15 cellular contexts compared by ENCODE assay signal in genomic region chr11:28223994-28224393, GRCh38.
DNase-seq lines count a peak whose midpoint lies in the region; ATAC-seq, FAIRE-seq and TF ChIP-seq lines count a peak whose summit lies in the region.
"Had no signal": no experiment of that assay in that cellular context is flagged by ENCODE, and none has a peak within 500 bp of the region (broad histone marks: within the 10 kb centered on the region; RNA-seq: fewer than 3 reads in every experiment).

No MANE protein-coding gene starts in this region.

- no peak for TF ChIP-seq EP300 in GM12878 (IDR thresholded peaks at IDR 0.05; ENCODE audit: borderline replicate concordance in 1 of 2, control insufficient read depth in 1 of 2, low read depth in 2 of 2, low read length in 2 of 2)

- no TSS peak for BruUV-seq in GM12878 (replicated peaks; lab: Mats Ljungman, UMichigan)

- intact Hi-C loops in GM12878 (cut with micrococcal nuclease; ENCODE audit: unreplicated experiment) = no loop called here

- H3K27ac ChIP-seq in GM12878 (ENCODE audit: control insufficient read depth, insufficient read depth) = peak overlapping the region; percentile 39; the same call in 1 of the 2 replicates
- no peak overlapping the region for H3K27ac ChIP-seq in caudate nucleus (ENCODE audit: low read depth, low read length)

- ATAC-seq in GM18909 (IDR thresholded peaks at IDR 0.05; ENCODE audit: poor library complexity, unreplicated experiment) = peak; percentile 44
- ATAC-seq in HG03469 (IDR thresholded peaks at IDR 0.05; ENCODE audit: unreplicated experiment) = peak; percentile 20
- ATAC-seq in GM12878 = peak; percentile 40; the same call in 2 of the 3 replicates
- ATAC-seq in GM19023 (IDR thresholded peaks at IDR 0.05; ENCODE audit: unreplicated experiment) = no peak

- no peak for FAIRE-seq in GM12878 (lab: Jason Lieb, UNC)

- in situ Hi-C loops in GM12878 (cut with MboI) = no loop called here

- no peaks in the 10 kb centered on the region for H3K27me3 ChIP-seq in GM12878 (replicated peaks in 1 of 2; ENCODE audit: control insufficient read depth in 2 of 2, insufficient read depth in 2 of 2, low read length in 1 of 2)

- POLR2A ChIA-PET in GM12878 (lab: Charles Lee) = no interaction called here

- H3K36me3 ChIP-seq in GM12878 (ENCODE audit: control insufficient read depth in 2 of 2, insufficient read depth in 2 of 2, low read length in 1 of 2) = no peaks in the 10 kb centered on the region
- H3K36me3 ChIP-seq: HAP-1 had no signal

- no peak for TF ChIP-seq RAD21 in GM12878 (IDR thresholded peaks at IDR 0.05; ENCODE audit: insufficient read depth, low read depth, low read length)

- DNase-seq in GM12878 (ENCODE audit: low read depth, low spot score) (no peak), NCI-H774 (lab: John Stamatoyannopoulos, UW) (no peak), NCI-H524 treated with DMSO at 0.1 percent for 48 hours (lab: John Stamatoyannopoulos, UW) (no peak), caudate nucleus (lab: John Stamatoyannopoulos, UW) (no peak)
- DNase-seq: C1 segment of cervical spinal cord; Calu3; CD4-positive, alpha-beta T cell; DMS 273 treated with DMSO at 0.1 percent for 48 hours; DMS79; GOT3; KG1 had no signal

- H3K4me3 ChIP-seq in GM12878 = peak overlapping the region; percentile 30; the same call in 1 of the 2 replicates
- H3K4me3 ChIP-seq: HAP-1 had no signal

- RAD21 ChIA-PET in GM12878 (lab: Charles Lee; ENCODE audit: unreplicated experiment) = no interaction called here

- 0 out of 2 replicates have a peak overlapping the region, but pooled peaks have one; percentile 33 for H3K4me2 ChIP-seq in GM12878 (ENCODE audit: control insufficient read depth, insufficient read depth)

- no peak for TF ChIP-seq CTCF in GM12878 (IDR thresholded peaks at IDR 0.05 in 2 of 3, conservative IDR thresholded peaks at IDR 0.05 in 1 of 3; ENCODE audit: control insufficient read depth in 2 of 3, extremely low read depth in 1 of 3, insufficient read depth in 1 of 3, low read depth in 3 of 3, low read length in 3 of 3)

- WGBS in GM12878 (ENCODE audit: insufficient coverage, insufficient replicate concordance, low lambda C conversion rate, missing lambda C conversion rate) = 3% methylated on average over 2 of the region's 2 CpGs

- H3K4me1 ChIP-seq in GM12878 (ENCODE audit: control insufficient read depth, insufficient read depth, low read length) = no peaks in the 10 kb centered on the region
- H3K4me1 ChIP-seq: HAP-1 had no signal

- no peaks in the 10 kb centered on the region for H3K79me2 ChIP-seq in GM12878 (ENCODE audit: control insufficient read depth, insufficient read depth, low read length)

- CTCF ChIA-PET in GM12878 (lab: Yijun Ruan, JAX) = no interaction called here

- H3K9me3 ChIP-seq in GM12878 (replicated peaks; ENCODE audit: control insufficient read depth, insufficient read depth, low read length) = no peaks in the 10 kb centered on the region; the same call in 1 of the 3 replicates
- H3K9me3 ChIP-seq: HAP-1 had no signal

- no peak for TF ChIP-seq POLR2A in GM12878 (IDR thresholded peaks at IDR 0.05; ENCODE audit: low read depth, low read length)

- H2AFZ ChIP-seq in GM12878 (ENCODE audit: control insufficient read depth, low read depth, low read length) = no peak overlapping the region

- H3K9ac ChIP-seq in GM12878 (ENCODE audit: control insufficient read depth, insufficient read depth, low read length) = no peak overlapping the region

- SMC1A ChIA-PET in GM12878 (lab: Charles Lee; ENCODE audit: uncharacterized antibody, unreplicated experiment) = no interaction called here

- H4K20me1 ChIP-seq in GM12878 (ENCODE audit: control insufficient read depth, insufficient read depth) = no peaks in the 10 kb centered on the region

TF ChIP-seq in GM12878, 131 proteins besides CTCF, POLR2A, EP300 and RAD21:
- TF ChIP-seq KLF5 (IDR thresholded peaks at IDR 0.05; ENCODE audit: partially characterized antibody) (no peak), MXI1 (IDR thresholded peaks at IDR 0.05; ENCODE audit: low read depth, low read length) (no peak), USF2 (IDR thresholded peaks at IDR 0.05; ENCODE audit: borderline replicate concordance, low read depth, low read length) (no peak), TCF7 (IDR thresholded peaks at IDR 0.05; ENCODE audit: borderline replicate concordance) (peak; percentile 32; the same call in 1 of the 2 replicates), STAT3 (IDR thresholded peaks at IDR 0.05; ENCODE audit: low read depth, low read length) (no peak), ATF3 (IDR thresholded peaks at IDR 0.05; ENCODE audit: borderline replicate concordance, extremely low read depth, low read depth, low read length) (no peak), JUNB (IDR thresholded peaks at IDR 0.05) (peak; percentile 52), KAT2A (conservative IDR thresholded peaks at IDR 0.05; ENCODE audit: control insufficient read depth, low read depth, low read length) (no peak), NR2C2 (IDR thresholded peaks at IDR 0.05; ENCODE audit: borderline replicate concordance, control insufficient read depth, insufficient read length, low read depth) (no peak), POLR2AphosphoS5 (IDR thresholded peaks at IDR 0.05; ENCODE audit: low read length) (no peak)
- TF ChIP-seq, protein P1, sequence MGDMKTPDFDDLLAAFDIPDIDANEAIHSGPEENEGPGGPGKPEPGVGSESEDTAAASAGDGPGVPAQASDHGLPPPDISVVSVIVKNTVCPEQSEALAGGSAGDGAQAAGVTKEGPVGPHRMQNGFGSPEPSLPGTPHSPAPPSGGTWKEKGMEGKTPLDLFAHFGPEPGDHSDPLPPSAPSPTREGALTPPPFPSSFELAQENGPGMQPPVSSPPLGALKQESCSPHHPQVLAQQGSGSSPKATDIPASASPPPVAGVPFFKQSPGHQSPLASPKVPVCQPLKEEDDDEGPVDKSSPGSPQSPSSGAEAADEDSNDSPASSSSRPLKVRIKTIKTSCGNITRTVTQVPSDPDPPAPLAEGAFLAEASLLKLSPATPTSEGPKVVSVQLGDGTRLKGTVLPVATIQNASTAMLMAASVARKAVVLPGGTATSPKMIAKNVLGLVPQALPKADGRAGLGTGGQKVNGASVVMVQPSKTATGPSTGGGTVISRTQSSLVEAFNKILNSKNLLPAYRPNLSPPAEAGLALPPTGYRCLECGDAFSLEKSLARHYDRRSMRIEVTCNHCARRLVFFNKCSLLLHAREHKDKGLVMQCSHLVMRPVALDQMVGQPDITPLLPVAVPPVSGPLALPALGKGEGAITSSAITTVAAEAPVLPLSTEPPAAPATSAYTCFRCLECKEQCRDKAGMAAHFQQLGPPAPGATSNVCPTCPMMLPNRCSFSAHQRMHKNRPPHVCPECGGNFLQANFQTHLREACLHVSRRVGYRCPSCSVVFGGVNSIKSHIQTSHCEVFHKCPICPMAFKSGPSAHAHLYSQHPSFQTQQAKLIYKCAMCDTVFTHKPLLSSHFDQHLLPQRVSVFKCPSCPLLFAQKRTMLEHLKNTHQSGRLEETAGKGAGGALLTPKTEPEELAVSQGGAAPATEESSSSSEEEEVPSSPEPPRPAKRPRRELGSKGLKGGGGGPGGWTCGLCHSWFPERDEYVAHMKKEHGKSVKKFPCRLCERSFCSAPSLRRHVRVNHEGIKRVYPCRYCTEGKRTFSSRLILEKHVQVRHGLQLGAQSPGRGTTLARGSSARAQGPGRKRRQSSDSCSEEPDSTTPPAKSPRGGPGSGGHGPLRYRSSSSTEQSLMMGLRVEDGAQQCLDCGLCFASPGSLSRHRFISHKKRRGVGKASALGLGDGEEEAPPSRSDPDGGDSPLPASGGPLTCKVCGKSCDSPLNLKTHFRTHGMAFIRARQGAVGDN (IDR thresholded peaks at IDR 0.05) = no peak
